ENCODE assay signal across 12 cellular contexts in the genomic region with DNA sequence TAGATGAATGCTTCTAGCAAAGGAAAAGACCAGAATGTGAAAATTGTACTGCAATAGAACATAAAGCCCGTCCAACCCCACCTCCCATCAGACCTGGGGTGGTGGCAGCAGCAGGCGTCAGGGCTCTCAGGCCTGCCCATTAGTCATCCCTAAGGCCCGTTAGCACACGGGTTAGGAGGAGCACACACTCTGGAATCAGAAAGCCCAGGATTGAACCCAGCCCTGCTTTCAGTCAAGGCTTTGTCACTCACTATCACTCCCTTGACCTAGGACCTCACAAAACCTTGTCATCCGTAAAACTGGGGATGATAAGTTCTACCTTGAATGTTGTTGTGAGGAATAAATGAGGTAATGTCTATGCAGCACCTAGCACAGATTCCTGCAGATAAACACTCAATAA. TPM values are rescaled to one million over a fixed set of nuclear protein-coding genes. Genes with fewer than 3 reads are reported as not detected.
DNase-seq lines count a peak whose midpoint lies in the region; ATAC-seq and TF ChIP-seq lines count a peak whose summit lies in the region.
"Had no signal": no experiment of that assay in that cellular context is flagged by ENCODE, and none has a peak within 500 bp of the region (broad histone marks: within the 10 kb centered on the region; RNA-seq: fewer than 3 reads in every experiment).

No MANE protein-coding gene starts in this region.

- H3K27me3 ChIP-seq in RWPE2 (ENCODE audit: insufficient read depth, poor library complexity, severe bottlenecking) (no peaks in the 10 kb centered on the region), spleen (replicated peaks in 1 of 7) (peaks cover 0 to 15% (median 0%) of the 10 kb centered on the region in 7 donors), aorta (ENCODE audit: control insufficient read depth in 1 of 2, insufficient read depth in 2 of 2, low read length in 1 of 2) (no peaks in the 10 kb centered on the region)
- H3K27me3 ChIP-seq: dorsolateral prefrontal cortex had no signal

- no peaks in the 10 kb centered on the region for H3K36me3 Mint-ChIP-seq in activated CD4-positive, alpha-beta T cell treated with anti-CD3 and anti-CD28 coated beads for 36 hours (ENCODE audit: low read depth)

- H3K27ac ChIP-seq in RWPE2 (ENCODE audit: poor library complexity, severe bottlenecking) (peak overlapping the region; percentile 23), spleen (peak overlapping the region in 7 of 8 donors; percentile 36 to 92 (median 64)), aorta (ENCODE audit: low read depth in 1 of 2, low read length in 2 of 2) (no peak overlapping the region)

- H3K4me3 Mint-ChIP-seq in activated CD4-positive, alpha-beta T cell treated with anti-CD3 and anti-CD28 coated beads for 36 hours = peak overlapping the region; percentile 28

- TF ChIP-seq CTCF in RWPE2 (IDR thresholded peaks at IDR 0.05; ENCODE audit: poor library complexity, severe bottlenecking) (no peak), epithelial cell of proximal tubule (conservative IDR thresholded peaks at IDR 0.05; ENCODE audit: low read depth, low read length) (no peak), spleen (IDR thresholded peaks at IDR 0.05 in 8 of 11, conservative IDR thresholded peaks at IDR 0.05 in 3 of 11) (no peak)

- H3K4me1 ChIP-seq in RWPE2 (ENCODE audit: insufficient read depth, poor library complexity, severe bottlenecking) (peaks cover 22% of the 10 kb centered on the region), spleen (peaks cover 35 to 95% (median 84%) of the 10 kb centered on the region in 6 donors), aorta (ENCODE audit: control insufficient read depth in 1 of 2, insufficient read depth in 2 of 2, low read length in 2 of 2) (no peaks in the 10 kb centered on the region)

- no peaks in the 10 kb centered on the region for H3K9me3 Mint-ChIP-seq in activated CD4-positive, alpha-beta T cell treated with anti-CD3 and anti-CD28 coated beads for 36 hours (ENCODE audit: low read depth)

- peak overlapping the region; percentile 72 for H3K27ac Mint-ChIP-seq in activated CD4-positive, alpha-beta T cell treated with anti-CD3 and anti-CD28 coated beads for 36 hours

- CTCF ChIA-PET in activated CD4-positive, alpha-beta T cell treated with anti-CD3 and anti-CD28 coated beads for 36 hours (lab: Charles Lee) = interaction anchor here (1.1 to 1.5 kb wide), 2 partner anchors 14 to 68 kb away, joined by 3 to 4 read pairs; no protein-coding TSS in a partner anchor

- POLR2A ChIA-PET in activated CD4-positive, alpha-beta T cell treated with anti-CD3 and anti-CD28 coated beads for 36 hours (lab: Charles Lee) = no interaction called here

- peaks cover 4% of the 10 kb centered on the region; the same call in 1 of the 2 replicates for H3K36me3 ChIP-seq in RWPE2 (ENCODE audit: low read depth)
- H3K36me3 ChIP-seq in spleen = no peaks in the 10 kb centered on the region
- H3K36me3 ChIP-seq in aorta (ENCODE audit: control insufficient read depth in 1 of 2, insufficient read depth in 2 of 2, low read length in 1 of 2) = no peaks in the 10 kb centered on the region

- peaks cover 44% of the 10 kb centered on the region for H3K4me1 Mint-ChIP-seq in activated CD4-positive, alpha-beta T cell treated with anti-CD3 and anti-CD28 coated beads for 36 hours

- H3K4me3 ChIP-seq in RWPE2 (ENCODE audit: severe bottlenecking) (no peak overlapping the region), epithelial cell of proximal tubule (ENCODE audit: low read depth, low read length) (no peak overlapping the region), spleen (peak overlapping the region in 1 of 8 donors; percentile 24), aorta (ENCODE audit: low read length in 2 of 2) (no peak overlapping the region)
- H3K4me3 ChIP-seq: dorsolateral prefrontal cortex had no signal

- DNase-seq in activated CD4-positive, alpha-beta T cell treated with anti-CD3 and anti-CD28 coated beads for 36 hours = no peak
- DNase-seq in activated CD4-positive, alpha-beta T cell treated with anti-CD3 and anti-CD28 coated beads for 1 hour = no peak
- DNase-seq in RWPE2 (ENCODE audit: low spot score) (no peak), epithelial cell of proximal tubule (ENCODE audit: low read depth) (peak; percentile 47), spleen (no peak), aorta (no peak), putamen (ENCODE audit: low spot score) (no peak)
- DNase-seq: dorsolateral prefrontal cortex, GF-D8, hypothalamus, NCI-H748 treated with DMSO at 0.1 percent for 48 hours had no signal

- WGBS in spleen, 5 donors = 61 to 75% (median 63%) methylated on average over 5 of the region's 5 CpGs
- 66 to 72% methylated on average over 5 of the region's 5 CpGs for WGBS in aorta, 2 donors

- ATAC-seq in activated CD4-positive, alpha-beta T cell treated with anti-CD3 and anti-CD28 coated beads for 36 hours = no peak
- no peak for ATAC-seq in RWPE2 (ENCODE audit: low read depth)
- ATAC-seq in HG03196 (IDR thresholded peaks at IDR 0.05; ENCODE audit: unreplicated experiment) = no peak
- ATAC-seq in aorta (ENCODE audit: low FRiP score) = no peak

- no peaks in the 10 kb centered on the region for H3K9me3 ChIP-seq in RWPE2 (ENCODE audit: severe bottlenecking)
- no peaks in the 10 kb centered on the region for H3K9me3 ChIP-seq in spleen
- H3K9me3 ChIP-seq in aorta (ENCODE audit: control insufficient read depth, low read length) = no peaks in the 10 kb centered on the region

- TF ChIP-seq POLR2A in spleen (IDR thresholded peaks at IDR 0.05) = no peak

- H3K27me3 Mint-ChIP-seq in activated CD4-positive, alpha-beta T cell treated with anti-CD3 and anti-CD28 coated beads for 36 hours = peaks cover 3% of the 10 kb centered on the region

- intact Hi-C loops in activated CD4-positive, alpha-beta T cell treated with anti-CD3 and anti-CD28 coated beads for 36 hours (cut with DNase I, micrococcal nuclease) = loop anchor here in 1 of 2 experiments (5.0 kb wide), 1 partner anchor 80 kb away; the partner anchor contains the start of gene PEX26
- intact Hi-C loops in spleen (cut with DNase I; ENCODE audit: low total_unique reads) (no loop called here), aorta (cut with DNase I) (no loop called here)

RNA-seq across cellular contexts. Expression of gene MICAL3, which starts 26.9 kb away (rescaled TPM):
- total RNA-seq in activated CD4-positive, alpha-beta T cell treated with anti-CD3 and anti-CD28 coated beads for 36 hours = 10 to 100 TPM; 21.9 to 22.5 TPM
- total RNA-seq in epithelial cell of proximal tubule (43.0 and 47.5 TPM in 2 replicates), spleen (100 to 1,000 TPM in 2 of 7 donors, 10 to 100 TPM in 5; 54.3 to 133 (median 92.1) TPM), aorta (100 to 1,000 TPM; 114 to 123 TPM)
- polyA plus RNA-seq in spleen (10 to 100 TPM in 1 of 3 donors, 1 to 10 TPM in 2; 2.6 to 14.9 (median 3.1) TPM), aorta (10 to 100 TPM in 1 of 2 donors, 1 to 10 TPM in 1; 3.9 to 15.0 TPM)

Comparison
In these comparisons a context has a peak if more than half of its experiments do, and no peak if none do; other contexts are left out.
1. H3K27ac ChIP-seq: peak in RWPE2 (single experiment) and spleen (7 of 8); none in aorta (0 of 2).